In the genomic region with DNA sequence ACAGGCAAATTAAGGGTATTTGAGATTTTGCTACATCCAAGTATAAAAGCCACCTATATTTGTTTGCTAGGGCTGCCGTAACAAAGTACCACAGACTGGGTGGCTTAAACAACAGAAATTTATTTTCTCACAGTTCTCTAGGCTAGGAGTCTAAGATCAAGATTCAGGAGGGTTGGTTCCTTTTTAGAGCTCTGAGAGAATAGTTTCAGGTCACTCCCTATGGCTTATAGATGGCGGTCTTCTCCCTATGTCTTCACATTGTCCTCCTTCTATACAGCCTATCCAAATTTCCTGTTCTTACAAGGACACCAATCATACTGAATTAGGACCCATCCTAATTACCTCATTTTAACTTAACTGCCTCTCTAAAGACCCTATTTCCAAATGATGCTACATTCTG, we compare ENCODE assay signal across 24 cellular contexts.
"Had no signal": no experiment of that assay in that cellular context is flagged by ENCODE, and none has a peak within 500 bp of the region (broad histone marks: within the 10 kb centered on the region; RNA-seq: fewer than 3 reads in every experiment).

No MANE protein-coding gene starts in this region.

- DNase-seq: activated CD4-positive, alpha-beta T cell treated with anti-CD3 and anti-CD28 coated beads for 1 hour; activated CD4-positive, alpha-beta T cell treated with anti-CD3 and anti-CD28 coated beads, Interleukin-2, amount 50 U/mL, for 4 hours; activated effector memory CD4-positive, alpha-beta T cell treated with Interleukin-2 at 50 U/mL for 16 hours; activated naive CD4-positive, alpha-beta T cell treated with anti-CD3 and anti-CD28 coated beads, Interleukin-2, amount 50 U/mL, for 16 hours; activated T-cell treated with anti-CD3 and anti-CD28 coated beads, Interleukin-2, amount 50 U/mL, for 24 hours; cerebellar nuclear complex; cortex of kidney; heart right ventricle; immature natural killer cell; left ventricle myocardium superior; mucosa of descending colon; naive B cell; stimulated activated CD4-positive, alpha-beta T cell treated with anti-CD3 and anti-CD28 coated beads, Interleukin-12 subunit alpha, Interleukin-12 subunit beta, amount 100 ng/mL, for 4 hours; stimulated activated CD4-positive, alpha-beta T cell treated with anti-CD3 and anti-CD28 coated beads, Interleukin-1b, Interleukin-23, amount 100 ng/mL, for 48 hours; stimulated activated naive CD8-positive, alpha-beta T cell treated with anti-CD3 and anti-CD28 coated beads, Interleukin-15, Interleukin-2, amounts not matched to agents 100 U/mL and 50 U/mL, for 24 hours; substantia nigra; upper lobe of left lung had no signal

- H3K4me3 ChIP-seq: heart right ventricle, mucosa of descending colon, prostate gland, right atrium auricular region, upper lobe of left lung had no signal

- H3K27me3 ChIP-seq: heart right ventricle, right atrium auricular region, upper lobe of left lung had no signal

- H3K4me3 Mint-ChIP-seq: activated T-cell treated with anti-CD3 and anti-CD28 coated beads, Interleukin-2, amount 50 U/mL, for 24 hours; immature natural killer cell; memory B cell; neural crest cell had no signal

- H3K36me3 Mint-ChIP-seq: immature natural killer cell had no signal

- H3K9me3 ChIP-seq: heart right ventricle, mucosa of descending colon, prostate gland, right atrium auricular region, upper lobe of left lung had no signal

- ATAC-seq: esophagus mucosa; heart right ventricle; left ventricle myocardium superior; mucosa of descending colon; stimulated activated naive CD8-positive, alpha-beta T cell treated with anti-CD3 and anti-CD28 coated beads, Interleukin-15, Interleukin-2, amounts not matched to agents 100 U/mL and 50 U/mL, for 24 hours had no signal

- H3K27ac ChIP-seq: prostate gland, upper lobe of left lung, VCaP had no signal

- H3K4me1 Mint-ChIP-seq: neural crest cell had no signal

- H3K36me3 ChIP-seq: heart right ventricle, prostate gland, right atrium auricular region, upper lobe of left lung had no signal

- H3K27me3 Mint-ChIP-seq: activated T-cell treated with anti-CD3 and anti-CD28 coated beads, Interleukin-2, amount 50 U/mL, for 24 hours; memory B cell; naive B cell had no signal

- H3K9me3 Mint-ChIP-seq: activated T-cell treated with anti-CD3 and anti-CD28 coated beads, Interleukin-2, amount 50 U/mL, for 24 hours; immature natural killer cell; memory B cell; naive B cell; neural crest cell had no signal

- H3K4me1 ChIP-seq: prostate gland had no signal

- H3K27ac Mint-ChIP-seq: activated T-cell treated with anti-CD3 and anti-CD28 coated beads, Interleukin-2, amount 50 U/mL, for 24 hours; immature natural killer cell; memory B cell had no signal

- FAIRE-seq: bronchial epithelial cell had no signal
